Comparison of ENCODE assay signal across 17 cellular contexts in genomic region chr5:104170906-104171305, GRCh38.
DNase-seq lines count a peak whose midpoint lies in the region; ATAC-seq and TF ChIP-seq lines count a peak whose summit lies in the region.
"Had no signal": no experiment of that assay in that cellular context is flagged by ENCODE, and none has a peak within 500 bp of the region (broad histone marks: within the 10 kb centered on the region; RNA-seq: fewer than 3 reads in every experiment).

No MANE protein-coding gene starts in this region.

- no peak overlapping the region for H3K27ac Mint-ChIP-seq in activated CD4-positive, alpha-beta memory T cell treated with anti-CD3 and anti-CD28 coated beads for 36 hours
- H3K27ac Mint-ChIP-seq: B cell; CD4-positive, alpha-beta T cell had no signal

- H3K9ac ChIP-seq in PC-3 (ENCODE audit: low read length) = no peak overlapping the region
- H3K9ac ChIP-seq: KMS-11 had no signal

- H3K9me3 Mint-ChIP-seq in activated CD4-positive, alpha-beta memory T cell treated with anti-CD3 and anti-CD28 coated beads for 36 hours = peaks cover 4% of the 10 kb centered on the region

- H3K36me3 ChIP-seq in PC-3 (ENCODE audit: low read depth, low read length) (no peaks in the 10 kb centered on the region), adrenal gland (replicated peaks in 1 of 2) (no peaks in the 10 kb centered on the region)

- intact Hi-C loops in PC-3 (cut with micrococcal nuclease) = no loop called here
- intact Hi-C loops in adrenal gland (cut with DNase I) = no loop called here
- intact Hi-C loops in activated CD4-positive, alpha-beta memory T cell treated with anti-CD3 and anti-CD28 coated beads for 36 hours (cut with micrococcal nuclease) = no loop called here

- DNase-seq in AG10803 (ENCODE audit: low read depth) (peak; percentile 24), PC-3 (no peak), choroid plexus epithelial cell (ENCODE audit: low read depth) (peak; percentile 42), foreskin keratinocyte (no peak), adrenal gland (no peak), DMS79 (lab: John Stamatoyannopoulos, UW) (no peak)
- DNase-seq in activated CD4-positive, alpha-beta memory T cell treated with anti-CD3 and anti-CD28 coated beads for 36 hours = no peak
- DNase-seq: Calu3; CD4-positive, alpha-beta T cell; NCI-H1048; NCI-H146; NCI-H2081; NCI-H524 had no signal

- H2AFZ ChIP-seq in PC-3 (ENCODE audit: low read length) = no peak overlapping the region

- CTCF ChIA-PET in PC-3 (lab: Charles Lee) = no interaction called here
- CTCF ChIA-PET in activated CD4-positive, alpha-beta memory T cell treated with anti-CD3 and anti-CD28 coated beads for 36 hours (lab: Charles Lee) = no interaction called here

- H3K4me1 Mint-ChIP-seq in activated CD4-positive, alpha-beta memory T cell treated with anti-CD3 and anti-CD28 coated beads for 36 hours (ENCODE audit: low read depth) = no peaks in the 10 kb centered on the region
- H3K4me1 Mint-ChIP-seq: B cell had no signal

- no peaks in the 10 kb centered on the region for H3K27me3 Mint-ChIP-seq in activated CD4-positive, alpha-beta memory T cell treated with anti-CD3 and anti-CD28 coated beads for 36 hours
- H3K27me3 Mint-ChIP-seq: B cell; CD4-positive, alpha-beta T cell had no signal

- no peaks in the 10 kb centered on the region for H3K79me2 ChIP-seq in PC-3 (ENCODE audit: low read length)

- H3K4me3 ChIP-seq in AG10803 (ENCODE audit: low read length) (no peak overlapping the region), PC-3 (ENCODE audit: low read length) (no peak overlapping the region), choroid plexus epithelial cell (ENCODE audit: low read depth, low read length) (no peak overlapping the region), adrenal gland (no peak overlapping the region)

- POLR2A ChIA-PET in PC-3 (lab: Charles Lee; ENCODE audit: unreplicated experiment) = no interaction called here
- POLR2A ChIA-PET in activated CD4-positive, alpha-beta memory T cell treated with anti-CD3 and anti-CD28 coated beads for 36 hours (lab: Charles Lee) = no interaction called here

- no peak for TF ChIP-seq CTCF in AG10803 (conservative IDR thresholded peaks at IDR 0.05; ENCODE audit: low read length)
- TF ChIP-seq CTCF in PC-3 (conservative IDR thresholded peaks at IDR 0.05; ENCODE audit: low read depth, low read length) = no peak
- TF ChIP-seq CTCF in choroid plexus epithelial cell (conservative IDR thresholded peaks at IDR 0.05; ENCODE audit: low read depth, low read length) = no peak
- TF ChIP-seq CTCF in foreskin keratinocyte (conservative IDR thresholded peaks at IDR 0.05) = no peak
- TF ChIP-seq CTCF in adrenal gland (IDR thresholded peaks at IDR 0.05) = no peak

- no TSS peak for BruUV-seq in PC-3 (replicated peaks; lab: Mats Ljungman, UMichigan)

- H3F3A ChIP-seq in PC-3 (ENCODE audit: low read length, unreplicated experiment) = no peaks in the 10 kb centered on the region

- no peaks in the 10 kb centered on the region for H3K27me3 ChIP-seq in PC-3 (ENCODE audit: low read length)
- H3K27me3 ChIP-seq in foreskin keratinocyte = no peaks in the 10 kb centered on the region
- no peaks in the 10 kb centered on the region for H3K27me3 ChIP-seq in adrenal gland

- no peak overlapping the region for H3K27ac ChIP-seq in PC-3 (ENCODE audit: low read length)
- H3K27ac ChIP-seq in foreskin keratinocyte = no peak overlapping the region
- no peak overlapping the region for H3K27ac ChIP-seq in adrenal gland
- H3K27ac ChIP-seq: KMS-11 had no signal

- no peaks in the 10 kb centered on the region for H3K36me3 Mint-ChIP-seq in activated CD4-positive, alpha-beta memory T cell treated with anti-CD3 and anti-CD28 coated beads for 36 hours

- H4K20me1 ChIP-seq in PC-3 (ENCODE audit: low read length) = no peaks in the 10 kb centered on the region

- no peak overlapping the region for H3K4me2 ChIP-seq in PC-3 (ENCODE audit: low read length)
- H3K4me2 ChIP-seq: KMS-11 had no signal

- no peak for TF ChIP-seq POLR2A in adrenal gland (IDR thresholded peaks at IDR 0.05)

- no peaks in the 10 kb centered on the region for H3K9me2 ChIP-seq in PC-3 (replicated peaks; ENCODE audit: low read length)

- peak; percentile 37; the same call in 1 of the 2 replicates for ATAC-seq in PC-3
- ATAC-seq in foreskin keratinocyte = peak; percentile 60
- ATAC-seq in HG03354 (IDR thresholded peaks at IDR 0.05; ENCODE audit: poor library complexity, severe bottlenecking, unreplicated experiment) = no peak
- ATAC-seq: Panc1 had no signal

- no peak overlapping the region for H3K4me3 Mint-ChIP-seq in activated CD4-positive, alpha-beta memory T cell treated with anti-CD3 and anti-CD28 coated beads for 36 hours
- H3K4me3 Mint-ChIP-seq: B cell; CD4-positive, alpha-beta T cell had no signal

- H3K4me1 ChIP-seq in PC-3 (ENCODE audit: insufficient read depth, low read length) (no peaks in the 10 kb centered on the region), foreskin keratinocyte (peaks cover 3% of the 10 kb centered on the region), adrenal gland (replicated peaks in 1 of 2) (no peaks in the 10 kb centered on the region)

- H3K9me3 ChIP-seq in PC-3 (ENCODE audit: low read length) (no peaks in the 10 kb centered on the region), adrenal gland (replicated peaks in 1 of 3) (no peaks in the 10 kb centered on the region)

Comparison
In these comparisons a context has a peak if more than half of its experiments do, and no peak if none do; other contexts are left out.
1. DNase-seq: peak in AG10803 (single experiment) and choroid plexus epithelial cell (single experiment); none in PC-3 (single experiment), foreskin keratinocyte (0 of 2), adrenal gland (0 of 7), DMS79 (single experiment) and activated CD4-positive, alpha-beta memory T cell treated with anti-CD3 and anti-CD28 coated beads for 36 hours (single experiment).